ENCODE assay signal across 14 cellular contexts in genomic region chr3:81299486-81299885, GRCh38.
DNase-seq lines count a peak whose midpoint lies in the region; ATAC-seq and TF ChIP-seq lines count a peak whose summit lies in the region.
"Had no signal": no experiment of that assay in that cellular context is flagged by ENCODE, and none has a peak within 500 bp of the region (broad histone marks: within the 10 kb centered on the region; RNA-seq: fewer than 3 reads in every experiment).

No MANE protein-coding gene starts in this region.

- POLR2A ChIA-PET in Caco-2 (lab: Charles Lee) = no interaction called here

- H3K9me3 ChIP-seq in Caco-2 = no peaks in the 10 kb centered on the region
- H3K9me3 ChIP-seq in RWPE2 (ENCODE audit: severe bottlenecking) = no peaks in the 10 kb centered on the region
- H3K9me3 ChIP-seq in mucosa of descending colon = no peaks in the 10 kb centered on the region

- CTCF ChIA-PET in Caco-2 (lab: Charles Lee) = no interaction called here

- peaks cover 42% of the 10 kb centered on the region for H3K4me1 Mint-ChIP-seq in Caco-2 (ENCODE audit: low read depth, unreplicated experiment)
- H3K4me1 Mint-ChIP-seq: B cell had no signal

- no peak overlapping the region for H3K4me3 Mint-ChIP-seq in Caco-2 (ENCODE audit: unreplicated experiment)
- H3K4me3 Mint-ChIP-seq: B cell; CD4-positive, alpha-beta T cell had no signal

- H3K4me3 ChIP-seq in Caco-2 (ENCODE audit: low read depth, low read length) (no peak overlapping the region), RWPE2 (ENCODE audit: severe bottlenecking) (no peak overlapping the region), mucosa of descending colon (no peak overlapping the region)

- no peaks in the 10 kb centered on the region for H3K36me3 Mint-ChIP-seq in Caco-2 (ENCODE audit: insufficient read depth, unreplicated experiment)

- H3K27ac ChIP-seq in RWPE2 (ENCODE audit: poor library complexity, severe bottlenecking) = no peak overlapping the region

- H3K27me3 ChIP-seq in Caco-2 (replicated peaks; ENCODE audit: control insufficient read depth, insufficient read depth, low read length) (no peaks in the 10 kb centered on the region), RWPE2 (ENCODE audit: insufficient read depth, poor library complexity, severe bottlenecking) (no peaks in the 10 kb centered on the region)

- no TSS peak for BruUV-seq in Caco-2 (replicated peaks; lab: Mats Ljungman, UMichigan)

- ATAC-seq in RWPE2 (ENCODE audit: low read depth) = peak; percentile 40; the same call in 2 of the 3 replicates
- ATAC-seq in mucosa of descending colon = no peak

- no peaks in the 10 kb centered on the region for H3K36me3 ChIP-seq in Caco-2 (ENCODE audit: control insufficient read depth, insufficient read depth, low read length)
- H3K36me3 ChIP-seq in RWPE2 (ENCODE audit: low read depth) = no peaks in the 10 kb centered on the region
- H3K36me3 ChIP-seq in mucosa of descending colon (ENCODE audit: low read depth) = no peaks in the 10 kb centered on the region

- TF ChIP-seq CTCF in Caco-2 (IDR thresholded peaks at IDR 0.05; ENCODE audit: insufficient read depth in 1 of 2, low read depth in 1 of 2, low read length in 1 of 2, severe bottlenecking in 1 of 2, unreplicated experiment in 1 of 2) = no peak
- TF ChIP-seq CTCF in RWPE2 (IDR thresholded peaks at IDR 0.05; ENCODE audit: poor library complexity, severe bottlenecking) = no peak
- no peak for TF ChIP-seq CTCF in mucosa of descending colon (IDR thresholded peaks at IDR 0.05)

- H3K27me3 Mint-ChIP-seq in Caco-2 (ENCODE audit: insufficient read depth, unreplicated experiment) = no peaks in the 10 kb centered on the region
- H3K27me3 Mint-ChIP-seq: B cell; CD4-positive, alpha-beta T cell had no signal

- DNase-seq in NCI-H2171 treated with DMSO at 0.1 percent for 48 hours (lab: John Stamatoyannopoulos, UW) (peak; percentile 46), NCI-H2171 (lab: John Stamatoyannopoulos, UW) (no peak), Caco-2 (no peak), M059J (ENCODE audit: low read depth) (peak; percentile 24), RWPE2 (ENCODE audit: low spot score) (no peak), mucosa of descending colon (no peak), posterior vena cava (ENCODE audit: low spot score) (no peak)
- DNase-seq: C1 segment of cervical spinal cord; CD4-positive, alpha-beta T cell; DND-41; GDM1; HCEC 1CT; IMR-90 had no signal

- H3K9me3 Mint-ChIP-seq in Caco-2 (ENCODE audit: unreplicated experiment) = peaks cover 10% of the 10 kb centered on the region

- H3K4me1 ChIP-seq in Caco-2 (peaks cover 35% of the 10 kb centered on the region), RWPE2 (ENCODE audit: insufficient read depth, poor library complexity, severe bottlenecking) (no peaks in the 10 kb centered on the region), mucosa of descending colon (ENCODE audit: low read depth) (no peaks in the 10 kb centered on the region)

- peak overlapping the region; percentile 91 for H3K27ac Mint-ChIP-seq in Caco-2 (ENCODE audit: unreplicated experiment)
- H3K27ac Mint-ChIP-seq: B cell; CD4-positive, alpha-beta T cell had no signal

- intact Hi-C loops in Caco-2 (cut with micrococcal nuclease; ENCODE audit: unreplicated experiment) (no loop called here), mucosa of descending colon (cut with DNase I, micrococcal nuclease) (no loop called here), posterior vena cava (cut with DNase I) (no loop called here)

Comparison
In these comparisons a context has a peak if more than half of its experiments do, and no peak if none do; other contexts are left out.
1. DNase-seq: peak in NCI-H2171 treated with DMSO at 0.1 percent for 48 hours (single experiment) and M059J (single experiment); none in NCI-H2171 (single experiment), Caco-2 (0 of 2), RWPE2 (single experiment), mucosa of descending colon (0 of 3) and posterior vena cava (single experiment).